In the genomic region with DNA sequence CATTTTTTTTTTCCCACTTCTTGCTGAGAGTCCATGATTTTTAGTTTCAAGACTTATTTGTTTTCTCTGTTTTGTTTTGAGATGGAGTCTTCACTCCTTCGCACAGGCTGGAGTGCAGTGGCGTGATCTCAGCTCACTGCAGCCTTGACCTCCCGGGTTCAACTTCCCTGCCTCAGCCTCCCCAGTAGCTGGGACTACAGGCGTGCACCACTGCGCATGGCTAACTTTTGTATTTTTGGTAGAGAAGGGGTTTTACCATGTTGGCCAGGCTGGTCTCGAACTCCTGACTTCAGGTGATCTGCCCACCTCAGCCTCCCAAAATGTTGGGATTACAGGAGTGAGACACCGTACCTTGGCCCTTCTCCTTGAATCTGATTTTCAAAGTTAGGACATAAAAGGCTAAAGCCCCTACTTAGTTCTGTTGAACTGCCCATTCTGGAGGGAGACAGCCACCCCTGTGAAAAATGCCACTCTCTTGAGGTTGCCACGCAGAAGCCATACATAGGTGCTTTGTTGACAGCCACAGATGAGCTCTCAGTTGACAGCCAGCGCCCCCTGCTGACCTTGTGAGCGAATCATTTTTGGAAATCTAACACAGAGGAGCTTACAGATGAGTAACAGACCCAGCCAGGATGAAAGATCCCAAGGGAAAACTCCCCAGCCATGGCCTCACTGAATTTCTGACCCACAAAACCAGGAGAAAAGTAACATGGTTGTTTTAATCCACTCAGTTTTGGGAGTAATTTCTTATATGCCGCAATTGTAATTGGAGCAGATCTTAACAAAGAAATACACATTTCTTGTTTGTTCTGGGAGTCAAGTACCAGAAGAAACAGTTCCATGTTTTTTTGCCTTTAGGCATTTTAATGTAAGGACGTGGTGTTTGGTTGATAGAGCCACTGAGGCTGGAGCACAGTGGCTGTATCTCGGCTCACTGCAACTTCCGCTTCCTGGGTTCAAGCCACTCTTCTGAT, we compare ENCODE assay signal across 8 cellular contexts. TPM values are rescaled to one million over a fixed set of nuclear protein-coding genes. Genes with fewer than 3 reads are reported as not detected.
DNase-seq lines count a peak whose midpoint lies in the region; ATAC-seq lines count a peak whose summit lies in the region.

No MANE protein-coding gene starts in this region.

- DNase-seq in AG08395 (ENCODE audit: low spot score) (peak; percentile 91), NCI-H748 (lab: John Stamatoyannopoulos, UW; ENCODE audit: unreplicated experiment) (peak; percentile 64), lung microvascular endothelial cell (ENCODE audit: low read depth in 2 of 2) (peak; percentile 88 to 91)
- DNase-seq in activated CD4-positive, alpha-beta T cell treated with anti-CD3 and anti-CD28 coated beads, Interleukin-2, amount 50 U/mL, for 4 hours = peak; percentile 79 to 81
- peak; percentile 70 for DNase-seq in effector CD4-positive, alpha-beta T cell
- peak; percentile 54 for DNase-seq in stimulated activated CD8-positive, alpha-beta memory T cell treated with anti-CD3 and anti-CD28 coated beads, Interleukin-12 subunit alpha, Interleukin-12 subunit beta, amount 100 ng/mL, for 4 hours (ENCODE audit: low read depth)

- ATAC-seq in GM18867 (IDR thresholded peaks at IDR 0.05; ENCODE audit: unreplicated experiment) (peak; percentile 78), HG03442 (IDR thresholded peaks at IDR 0.05; ENCODE audit: unreplicated experiment) (peak; percentile 68)

RNA-seq across cellular contexts. Expression of gene PKD1L3, which starts 38.8 kb away (rescaled TPM):
- 0.20 TPM in 1 of 2 replicates, not detected in the other for total RNA-seq in lung microvascular endothelial cell

RNA-seq across cellular contexts. Expression of gene DHODH, which starts 47.2 kb away (rescaled TPM):
- total RNA-seq in lung microvascular endothelial cell = 2.6 and 5.6 TPM in 2 replicates

Comparison
In these comparisons a context has a peak if more than half of its experiments do, and no peak if none do; other contexts are left out.
1. Peak in every context shown above with its lines: DNase-seq and ATAC-seq.